ENCODE assay signal across 20 cellular contexts in genomic region chr2:12858786-12859185, GRCh38.
A peak's percentile ranks its signal among the peaks of the same experiment; 100 is the strongest.
DNase-seq lines count a peak whose midpoint lies in the region; ATAC-seq and TF ChIP-seq lines count a peak whose summit lies in the region.
"Had no signal": no experiment of that assay in that cellular context is flagged by ENCODE, and none has a peak within 500 bp of the region (broad histone marks: within the 10 kb centered on the region; RNA-seq: fewer than 3 reads in every experiment).

No MANE protein-coding gene starts in this region.

- no peaks in the 10 kb centered on the region for H4K20me1 ChIP-seq in GM23248 (ENCODE audit: insufficient read depth)

- H3K36me3 ChIP-seq in GM23248 (ENCODE audit: low read depth) (no peaks in the 10 kb centered on the region), RWPE2 (ENCODE audit: low read depth) (no peaks in the 10 kb centered on the region)

- H3K4me1 ChIP-seq in GM23248 (ENCODE audit: insufficient read depth) (peaks cover 58% of the 10 kb centered on the region), RWPE2 (ENCODE audit: insufficient read depth, poor library complexity, severe bottlenecking) (peaks cover 24% of the 10 kb centered on the region)

- no peak overlapping the region for H3K4me3 ChIP-seq in GM23248
- H3K4me3 ChIP-seq in RWPE2 (ENCODE audit: severe bottlenecking): no peak overlapping the region
- no peak overlapping the region for H3K4me3 ChIP-seq in fibroblast of the aortic adventitia (ENCODE audit: low read depth, low read length)
- H3K4me3 ChIP-seq: SK-N-MC had no signal

- H3K27ac ChIP-seq in GM23248: peak overlapping the region; percentile 85
- H3K27ac ChIP-seq in RWPE2 (ENCODE audit: poor library complexity, severe bottlenecking): peak overlapping the region; percentile 89
- H3K27ac ChIP-seq: SK-N-MC had no signal

- in situ Hi-C loops in GM23248 (cut with MboI): no loop called here

- H3K27me3 ChIP-seq in GM23248 (replicated peaks; ENCODE audit: insufficient read depth) (no peaks in the 10 kb centered on the region), RWPE2 (ENCODE audit: insufficient read depth, poor library complexity, severe bottlenecking) (no peaks in the 10 kb centered on the region)

- no peaks in the 10 kb centered on the region for H3K9me2 ChIP-seq in GM23248 (ENCODE audit: insufficient read depth)

- H3K4me2 ChIP-seq in GM23248 (ENCODE audit: unreplicated experiment): peak overlapping the region; percentile 1

- H3F3A ChIP-seq in GM23248 (ENCODE audit: insufficient read depth): peaks cover 55% of the 10 kb centered on the region

- H2AFZ ChIP-seq in GM23248: peak overlapping the region; percentile 10; the same call in 1 of the 2 replicates

- ATAC-seq in RWPE2 (ENCODE audit: low read depth): no peak

- no peak overlapping the region for H3K9ac ChIP-seq in GM23248

- peak; percentile 18 for DNase-seq in GM23248
- no peak for DNase-seq in RWPE2 (ENCODE audit: low spot score)
- peak; percentile 10 for DNase-seq in fibroblast of the aortic adventitia (ENCODE audit: low read depth)
- no peak for DNase-seq in HK-2 (ENCODE audit: unreplicated experiment)
- DNase-seq in islet precursor cell: no peak
- no peak for DNase-seq in stimulated activated CD8-positive, alpha-beta memory T cell treated with anti-CD3 and anti-CD28 coated beads, Interleukin-4, amount 100 ng/mL, for 48 hours
- DNase-seq in hippocampal formation (lab: John Stamatoyannopoulos, UW): no peak
- DNase-seq: Karpas-422; MV-4-11; NCI-H1105 treated with DMSO at 0.1 percent for 48 hours; NCI-H146; NCI-H1930; NCI-H2107; NCI-H446; NCI-H524 treated with DMSO at 0.1 percent for 48 hours; NCI-H774; NK-92 treated with Interleukin-12 subunit alpha and Interleukin-12 subunit beta, amount 100 ng/mL, for 24 hours; RPMI8226; SHP77 had no signal

- TF ChIP-seq CTCF in RWPE2 (IDR thresholded peaks at IDR 0.05; ENCODE audit: poor library complexity, severe bottlenecking) (no peak), fibroblast of the aortic adventitia (IDR thresholded peaks at IDR 0.05; ENCODE audit: insufficient read depth, low read length) (no peak)

- H3K79me2 ChIP-seq in GM23248 (ENCODE audit: insufficient read depth): no peaks in the 10 kb centered on the region

- H3K9me3 ChIP-seq in GM23248 (ENCODE audit: low read depth) (no peaks in the 10 kb centered on the region), RWPE2 (ENCODE audit: severe bottlenecking) (no peaks in the 10 kb centered on the region)

Comparison
In these comparisons a context has a peak if more than half of its experiments do, and no peak if none do; other contexts are left out.
1. DNase-seq: peak in GM23248 (single experiment) and fibroblast of the aortic adventitia (single experiment); none in RWPE2 (single experiment), HK-2 (single experiment), islet precursor cell (single experiment), stimulated activated CD8-positive, alpha-beta memory T cell treated with anti-CD3 and anti-CD28 coated beads, Interleukin-4, amount 100 ng/mL, for 48 hours (single experiment) and hippocampal formation (0 of 2).